ENCODE assay signal across 1 cellular context in genomic region chr1:234719454-234720258, GRCh38.
A peak's percentile ranks its signal among the peaks of the same experiment; 100 is the strongest.
TF ChIP-seq lines count a peak whose summit lies in the region.

No MANE protein-coding gene starts in this region.

TF ChIP-seq in HepG2, 621 proteins besides CTCF, POLR2A, EP300 and RAD21 (continued from another document and continues in another):
- TF ChIP-seq SNAPC4 (CRISPR knock-in tag; IDR thresholded peaks at IDR 0.05) (no peak), ZNF124 (CRISPR knock-in tag; IDR thresholded peaks at IDR 0.05) (0 out of 2 replicates have a peak, but pooled peaks have one; percentile 69), NR2F6 (IDR thresholded peaks at IDR 0.05) (no peak; the same call in 1 of the 2 replicates), NR2F6 (CRISPR knock-in tag; IDR thresholded peaks at IDR 0.05) (peak; percentile 82), TBX3 (IDR thresholded peaks at IDR 0.05; ENCODE audit: borderline replicate concordance) (no peak), ARNTL (CRISPR knock-in tag; IDR thresholded peaks at IDR 0.05) (peak; percentile 61; the same call in 1 of the 2 replicates), NCOR1 (IDR thresholded peaks at IDR 0.05; ENCODE audit: borderline replicate concordance, low read length) (peak; percentile 68; the same call in 1 of the 2 replicates), RARA (CRISPR knock-in tag; IDR thresholded peaks at IDR 0.05) (peak; percentile 75), ZSCAN9 (CRISPR knock-in tag; IDR thresholded peaks at IDR 0.05; ENCODE audit: borderline replicate concordance) (peak; percentile 61; the same call in 1 of the 2 replicates), HMG20B (CRISPR knock-in tag; conservative IDR thresholded peaks at IDR 0.05) (peak; percentile 52; the same call in 1 of the 2 replicates), TFDP1 (CRISPR knock-in tag; IDR thresholded peaks at IDR 0.05; ENCODE audit: borderline replicate concordance) (peak; percentile 42; the same call in 1 of the 2 replicates), ZKSCAN8 (CRISPR knock-in tag; IDR thresholded peaks at IDR 0.05; ENCODE audit: borderline replicate concordance) (peak; percentile 74; the same call in 1 of the 2 replicates), IRF2 (CRISPR knock-in tag; IDR thresholded peaks at IDR 0.05) (peak; percentile 44; the same call in 1 of the 2 replicates), ISL2 (CRISPR knock-in tag; IDR thresholded peaks at IDR 0.05) (peak; percentile 79; the same call in 1 of the 2 replicates), MYC (CRISPR knock-in tag; IDR thresholded peaks at IDR 0.05; ENCODE audit: borderline replicate concordance) (peak; percentile 46; the same call in 1 of the 2 replicates), TAF1 (CRISPR knock-in tag; IDR thresholded peaks at IDR 0.05) (peak; percentile 56), REPIN1 (CRISPR knock-in tag; IDR thresholded peaks at IDR 0.05; ENCODE audit: borderline replicate concordance, low read depth) (no peak; the same call in 1 of the 2 replicates), KLF11 (CRISPR knock-in tag; IDR thresholded peaks at IDR 0.05) (peak; percentile 68; the same call in 1 of the 2 replicates), MED8 (CRISPR knock-in tag; IDR thresholded peaks at IDR 0.05; ENCODE audit: insufficient replicate concordance) (peak; percentile 55), SMC3 (IDR thresholded peaks at IDR 0.05; ENCODE audit: low read length) (peak; percentile 44; the same call in 1 of the 2 replicates), ZBTB4 (CRISPR knock-in tag; IDR thresholded peaks at IDR 0.05; ENCODE audit: borderline replicate concordance) (peak; percentile 92; the same call in 1 of the 2 replicates), MEIS2 (CRISPR knock-in tag; IDR thresholded peaks at IDR 0.05) (peak; percentile 94), ZFY (CRISPR knock-in tag; IDR thresholded peaks at IDR 0.05) (peak; percentile 46; the same call in 1 of the 2 replicates), PHF5A (CRISPR knock-in tag; IDR thresholded peaks at IDR 0.05; ENCODE audit: low read depth, unreplicated experiment) (peak; percentile 17), HOXA3 (CRISPR knock-in tag; IDR thresholded peaks at IDR 0.05) (peak; percentile 59), LCORL (IDR thresholded peaks at IDR 0.05) (no peak), LCORL (CRISPR knock-in tag; IDR thresholded peaks at IDR 0.05) (peak; percentile 81), FOXK2 (IDR thresholded peaks at IDR 0.05) (0 out of 2 replicates have a peak, but pooled peaks have one; percentile 31), SP5 (CRISPR knock-in tag; IDR thresholded peaks at IDR 0.05; ENCODE audit: borderline replicate concordance, low read depth) (peak; percentile 31; the same call in 1 of the 2 replicates), ZNF609 (CRISPR knock-in tag; IDR thresholded peaks at IDR 0.05; ENCODE audit: borderline replicate concordance) (peak; percentile 54; the same call in 1 of the 2 replicates), SNAPC2 (CRISPR knock-in tag; IDR thresholded peaks at IDR 0.05) (0 out of 2 replicates have a peak, but pooled peaks have one; percentile 35), ZNF83 (CRISPR knock-in tag; IDR thresholded peaks at IDR 0.05; ENCODE audit: borderline replicate concordance) (no peak), FOSL2 (CRISPR knock-in tag; IDR thresholded peaks at IDR 0.05) (peak; percentile 80), GATA4 (IDR thresholded peaks at IDR 0.05; ENCODE audit: borderline replicate concordance, low read depth) (peak; percentile 46; the same call in 1 of the 2 replicates), ATF6 (CRISPR knock-in tag; conservative IDR thresholded peaks at IDR 0.05) (no peak)
- TF ChIP-seq, protein P1, sequence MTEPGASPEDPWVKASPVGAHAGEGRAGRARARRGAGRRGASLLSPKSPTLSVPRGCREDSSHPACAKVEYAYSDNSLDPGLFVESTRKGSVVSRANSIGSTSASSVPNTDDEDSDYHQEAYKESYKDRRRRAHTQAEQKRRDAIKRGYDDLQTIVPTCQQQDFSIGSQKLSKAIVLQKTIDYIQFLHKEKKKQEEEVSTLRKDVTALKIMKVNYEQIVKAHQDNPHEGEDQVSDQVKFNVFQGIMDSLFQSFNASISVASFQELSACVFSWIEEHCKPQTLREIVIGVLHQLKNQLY (CRISPR knock-in tag; IDR thresholded peaks at IDR 0.05), result peak; percentile 83
- TF ChIP-seq, protein P2, sequence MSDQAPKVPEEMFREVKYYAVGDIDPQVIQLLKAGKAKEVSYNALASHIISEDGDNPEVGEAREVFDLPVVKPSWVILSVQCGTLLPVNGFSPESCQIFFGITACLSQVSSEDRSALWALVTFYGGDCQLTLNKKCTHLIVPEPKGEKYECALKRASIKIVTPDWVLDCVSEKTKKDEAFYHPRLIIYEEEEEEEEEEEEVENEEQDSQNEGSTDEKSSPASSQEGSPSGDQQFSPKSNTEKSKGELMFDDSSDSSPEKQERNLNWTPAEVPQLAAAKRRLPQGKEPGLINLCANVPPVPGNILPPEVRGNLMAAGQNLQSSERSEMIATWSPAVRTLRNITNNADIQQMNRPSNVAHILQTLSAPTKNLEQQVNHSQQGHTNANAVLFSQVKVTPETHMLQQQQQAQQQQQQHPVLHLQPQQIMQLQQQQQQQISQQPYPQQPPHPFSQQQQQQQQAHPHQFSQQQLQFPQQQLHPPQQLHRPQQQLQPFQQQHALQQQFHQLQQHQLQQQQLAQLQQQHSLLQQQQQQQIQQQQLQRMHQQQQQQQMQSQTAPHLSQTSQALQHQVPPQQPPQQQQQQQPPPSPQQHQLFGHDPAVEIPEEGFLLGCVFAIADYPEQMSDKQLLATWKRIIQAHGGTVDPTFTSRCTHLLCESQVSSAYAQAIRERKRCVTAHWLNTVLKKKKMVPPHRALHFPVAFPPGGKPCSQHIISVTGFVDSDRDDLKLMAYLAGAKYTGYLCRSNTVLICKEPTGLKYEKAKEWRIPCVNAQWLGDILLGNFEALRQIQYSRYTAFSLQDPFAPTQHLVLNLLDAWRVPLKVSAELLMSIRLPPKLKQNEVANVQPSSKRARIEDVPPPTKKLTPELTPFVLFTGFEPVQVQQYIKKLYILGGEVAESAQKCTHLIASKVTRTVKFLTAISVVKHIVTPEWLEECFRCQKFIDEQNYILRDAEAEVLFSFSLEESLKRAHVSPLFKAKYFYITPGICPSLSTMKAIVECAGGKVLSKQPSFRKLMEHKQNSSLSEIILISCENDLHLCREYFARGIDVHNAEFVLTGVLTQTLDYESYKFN (CRISPR knock-in tag; conservative IDR thresholded peaks at IDR 0.05), result peak; percentile 74
